1 cellular context compared by ENCODE assay signal in the genomic region with DNA sequence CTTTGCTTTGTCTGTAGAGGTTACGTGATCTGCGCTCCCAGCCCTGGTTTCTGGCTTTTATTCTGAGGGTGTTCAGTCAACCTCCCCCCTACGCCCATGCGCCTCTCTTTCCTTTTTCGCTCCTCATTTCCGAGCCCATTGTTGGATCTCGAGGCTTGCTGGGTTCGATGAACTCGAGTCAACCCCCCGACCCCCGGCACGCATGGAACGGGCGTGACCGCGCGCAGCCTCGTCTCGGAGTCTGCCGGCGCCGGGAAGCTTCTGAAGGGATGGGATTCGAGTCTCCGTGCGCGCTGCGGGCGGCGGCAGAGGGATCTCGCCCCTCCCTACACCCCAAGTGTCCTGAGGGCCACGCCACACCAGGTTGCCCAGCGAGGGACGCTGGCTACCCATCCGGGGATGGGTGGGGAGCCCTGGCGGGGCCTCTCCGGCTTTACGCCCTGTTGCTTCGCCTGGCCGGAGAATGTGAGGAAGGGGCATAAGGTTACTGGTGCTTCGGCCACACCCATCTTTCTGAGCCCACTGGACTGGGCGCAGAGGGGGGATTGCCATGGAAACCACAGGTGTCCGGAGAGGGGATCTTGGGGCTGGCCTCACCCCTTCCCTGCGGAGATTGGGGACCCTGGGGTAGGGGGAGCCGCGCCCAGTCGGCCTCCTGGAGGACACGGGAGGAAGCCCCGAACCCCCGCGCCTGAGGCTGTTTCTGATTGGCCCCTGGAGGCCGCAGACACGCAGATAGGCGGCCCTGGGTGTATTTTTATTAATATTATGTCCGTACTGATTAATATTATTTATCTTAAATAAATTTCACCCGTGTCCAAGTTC.
TF ChIP-seq lines count a peak whose summit lies in the region.

No MANE protein-coding gene starts in this region.

TF ChIP-seq in HEK293T, 16 proteins besides CTCF, POLR2A, EP300 and RAD21 (continued from another document):
- TF ChIP-seq BHLHE40 (IDR thresholded peaks at IDR 0.05; ENCODE audit: borderline replicate concordance) (no peak), ARNT (IDR thresholded peaks at IDR 0.05) (no peak)
